ENCODE assay signal across 16 cellular contexts in genomic region chr20:51703446-51704287, GRCh38.
DNase-seq lines count a peak whose midpoint lies in the region; ATAC-seq, FAIRE-seq and TF ChIP-seq lines count a peak whose summit lies in the region.
"Had no signal": no experiment of that assay in that cellular context is flagged by ENCODE, and none has a peak within 500 bp of the region (broad histone marks: within the 10 kb centered on the region; RNA-seq: fewer than 3 reads in every experiment).

No MANE protein-coding gene starts in this region.

- H3K36me3 ChIP-seq in small intestine (ENCODE audit: control insufficient read depth in 2 of 2, insufficient read depth in 2 of 2, low read length in 2 of 2) (no peaks in the 10 kb centered on the region), MM.1S (replicated peaks; ENCODE audit: insufficient read depth, low read length) (no peaks in the 10 kb centered on the region)
- H3K36me3 ChIP-seq: cardiac muscle cell had no signal

- H3K27me3 ChIP-seq in small intestine (ENCODE audit: control insufficient read depth in 2 of 2, insufficient read depth in 2 of 2, low read length in 2 of 2), result no peaks in the 10 kb centered on the region
- no peaks in the 10 kb centered on the region for H3K27me3 ChIP-seq in MM.1S (replicated peaks; ENCODE audit: insufficient read depth, low read length)
- H3K27me3 ChIP-seq: cardiac muscle cell had no signal

- no peak overlapping the region for H3K9ac ChIP-seq in MM.1S (ENCODE audit: low read length)

- intact Hi-C loops in left colon (cut with DNase I, micrococcal nuclease), result no loop called here
- intact Hi-C loops in Right ventricle myocardium superior (cut with DNase I), result no loop called here

- H3K9me2 ChIP-seq in MM.1S (replicated peaks; ENCODE audit: insufficient read depth, low read length), result no peaks in the 10 kb centered on the region

- H3K79me2 ChIP-seq in MM.1S (ENCODE audit: low read length), result no peaks in the 10 kb centered on the region

- TF ChIP-seq CTCF in MM.1S (IDR thresholded peaks at IDR 0.05; ENCODE audit: low read length), result no peak

- H3F3A ChIP-seq in MM.1S (ENCODE audit: insufficient read depth, low read length), result no peaks in the 10 kb centered on the region

- peak; percentile 74 for ATAC-seq in HG03354 (IDR thresholded peaks at IDR 0.05; ENCODE audit: poor library complexity, severe bottlenecking, unreplicated experiment)
- peak; percentile 91 for ATAC-seq in left colon
- ATAC-seq in Right ventricle myocardium superior (ENCODE audit: poor library complexity), result no peak
- ATAC-seq: naive thymus-derived CD8-positive, alpha-beta T cell; right cardiac atrium had no signal

- no peak overlapping the region for H2AFZ ChIP-seq in MM.1S (ENCODE audit: low read length)

- H3K4me3 ChIP-seq in small intestine (ENCODE audit: low read depth in 1 of 2, low read length in 2 of 2) (no peak overlapping the region), MM.1S (ENCODE audit: low read length) (no peak overlapping the region)
- H3K4me3 ChIP-seq: cardiac muscle cell had no signal

- H3K27ac ChIP-seq in small intestine (ENCODE audit: low read depth in 1 of 2, low read length in 1 of 2), result no peak overlapping the region
- no peak overlapping the region for H3K27ac ChIP-seq in MM.1S (ENCODE audit: low read length)
- H3K27ac ChIP-seq: cardiac muscle cell had no signal

- DNase-seq in SW480 (ENCODE audit: low spot score) (peak; percentile 85), left colon (no peak), small intestine (peak; percentile 69), COR-L47 (lab: John Stamatoyannopoulos, UW) (no peak), Right ventricle myocardium superior (no peak), MM.1S (no peak)
- DNase-seq: activated CD4-positive, alpha-beta T cell treated with anti-CD3 and anti-CD28 coated beads, Interleukin-2, amount 10 ng/mL, durations not matched to agents 7 days and 5 days; effector CD4-positive, alpha-beta T cell; EL; naive thymus-derived CD8-positive, alpha-beta T cell; NCI-H1105; NCI-H345; right cardiac atrium; SHP77 had no signal

- no peaks in the 10 kb centered on the region for H4K20me1 ChIP-seq in MM.1S (ENCODE audit: insufficient read depth, low read length)

- FAIRE-seq in small intestine (lab: Jason Lieb, UNC), result no peak

- WGBS in small intestine, 3 donors, result 32 to 54% (median 38%) methylated on average over 7 of the region's 7 CpGs

- H3K4me1 ChIP-seq in small intestine (ENCODE audit: control insufficient read depth in 2 of 2, insufficient read depth in 1 of 2, low read depth in 1 of 2, low read length in 1 of 2), result peaks cover 4 to 6% of the 10 kb centered on the region in 2 donors
- no peaks in the 10 kb centered on the region for H3K4me1 ChIP-seq in MM.1S (ENCODE audit: low read length)

- no peak overlapping the region for H3K4me2 ChIP-seq in MM.1S (ENCODE audit: low read depth, low read length)

- H3K9me3 ChIP-seq in small intestine (ENCODE audit: control insufficient read depth, low read depth) (no peaks in the 10 kb centered on the region), MM.1S (replicated peaks; ENCODE audit: insufficient read depth, low read length) (no peaks in the 10 kb centered on the region)

Comparison
In these comparisons a context has a peak if more than half of its experiments do, and no peak if none do; other contexts are left out.
1. DNase-seq: peak in SW480 (single experiment) and small intestine (single experiment); none in left colon (0 of 2), COR-L47 (single experiment), Right ventricle myocardium superior (single experiment) and MM.1S (single experiment).